1 cellular context compared by ENCODE assay signal in the genomic region with DNA sequence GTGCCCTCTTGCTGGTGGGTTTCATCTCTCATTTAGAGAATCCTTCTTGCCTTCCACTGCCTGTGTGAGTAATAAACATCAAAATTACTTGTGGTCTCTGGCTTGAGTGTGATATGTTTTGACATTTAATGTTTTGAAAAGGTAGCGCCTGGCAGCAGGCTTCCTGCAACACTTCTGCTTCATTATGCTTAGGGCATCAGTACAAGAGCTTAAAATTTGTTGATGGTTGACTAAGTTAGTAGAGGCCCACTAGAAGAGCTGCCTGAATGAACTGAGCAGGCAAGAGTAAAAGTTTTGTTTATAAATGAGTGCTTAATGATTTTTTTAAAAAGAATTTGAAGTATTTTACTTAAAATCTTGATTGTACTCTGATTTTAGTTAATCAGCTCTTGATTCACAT.
TF ChIP-seq lines count a peak whose summit lies in the region.

No MANE protein-coding gene starts in this region.

TF ChIP-seq in IMR-90, 13 proteins besides CTCF, POLR2A, EP300 and RAD21 (continued from another document):
- TF ChIP-seq, protein P1, sequence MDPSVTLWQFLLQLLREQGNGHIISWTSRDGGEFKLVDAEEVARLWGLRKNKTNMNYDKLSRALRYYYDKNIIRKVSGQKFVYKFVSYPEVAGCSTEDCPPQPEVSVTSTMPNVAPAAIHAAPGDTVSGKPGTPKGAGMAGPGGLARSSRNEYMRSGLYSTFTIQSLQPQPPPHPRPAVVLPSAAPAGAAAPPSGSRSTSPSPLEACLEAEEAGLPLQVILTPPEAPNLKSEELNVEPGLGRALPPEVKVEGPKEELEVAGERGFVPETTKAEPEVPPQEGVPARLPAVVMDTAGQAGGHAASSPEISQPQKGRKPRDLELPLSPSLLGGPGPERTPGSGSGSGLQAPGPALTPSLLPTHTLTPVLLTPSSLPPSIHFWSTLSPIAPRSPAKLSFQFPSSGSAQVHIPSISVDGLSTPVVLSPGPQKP (IDR thresholded peaks at IDR 0.05; ENCODE audit: borderline replicate concordance, low read depth, low read length): no peak
- TF ChIP-seq FOS (IDR thresholded peaks at IDR 0.05; ENCODE audit: low read depth, low read length): no peak
